ENCODE assay signal across 19 cellular contexts in the genomic region with DNA sequence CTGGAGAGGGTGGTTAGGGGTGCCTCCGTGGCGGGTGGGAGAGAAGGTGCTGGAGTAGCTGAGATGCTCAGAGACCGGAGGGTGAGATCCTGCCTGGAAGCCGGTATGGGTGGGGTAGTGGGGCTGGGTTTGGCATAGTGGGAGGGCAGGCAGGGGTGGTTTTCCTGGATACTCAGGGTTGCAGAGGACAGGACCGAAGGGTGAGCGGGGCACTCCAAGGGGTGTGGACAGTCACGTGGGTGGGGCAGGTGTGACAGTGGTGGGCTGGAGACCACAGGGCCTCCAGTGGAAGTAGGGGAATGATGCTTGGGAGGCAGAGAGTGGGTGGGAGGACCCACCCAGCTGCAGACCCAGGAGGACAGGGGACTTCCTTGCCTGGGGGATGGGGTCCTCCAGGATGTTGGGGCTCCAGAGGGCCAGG. TPM values are rescaled to one million over a fixed set of nuclear protein-coding genes. Genes with fewer than 3 reads are reported as not detected.
"Had no signal": no experiment of that assay in that cellular context is flagged by ENCODE, and none has a peak within 500 bp of the region (broad histone marks: within the 10 kb centered on the region; RNA-seq: fewer than 3 reads in every experiment).

No MANE protein-coding gene starts in this region.

- H3K9me3 Mint-ChIP-seq: activated naive CD4-positive, alpha-beta T cell treated with anti-CD3 and anti-CD28 coated beads, Interleukin-2, amount 50 U/mL, for 72 hours; central memory CD8-positive, alpha-beta T cell had no signal

- DNase-seq: activated gamma-delta T cell; body of pancreas; cortex of kidney; effector CD4-positive, alpha-beta T cell; foreskin keratinocyte; glutamatergic neuron; hypothalamus; kidney glomerular epithelial cell; lower lobe of right lung; midbrain; retina; stimulated activated CD4-positive, alpha-beta T cell treated with anti-CD3 and anti-CD28 coated beads, Interleukin-2, amount 100 ng/mL, for 48 hours; stimulated activated naive CD4-positive, alpha-beta T cell; substantia nigra had no signal

- H3K4me3 Mint-ChIP-seq: central memory CD8-positive, alpha-beta T cell; neural crest cell had no signal

- H3K27ac ChIP-seq: body of pancreas, foreskin keratinocyte, lower lobe of right lung, pancreas, tibial nerve had no signal

- H3K36me3 Mint-ChIP-seq: activated naive CD4-positive, alpha-beta T cell treated with anti-CD3 and anti-CD28 coated beads, Interleukin-2, amount 50 U/mL, for 72 hours had no signal

- H3K27ac Mint-ChIP-seq: activated naive CD4-positive, alpha-beta T cell treated with anti-CD3 and anti-CD28 coated beads, Interleukin-2, amount 50 U/mL, for 72 hours had no signal

- H3K4me1 Mint-ChIP-seq: central memory CD8-positive, alpha-beta T cell; neural crest cell had no signal

- H3K27me3 Mint-ChIP-seq: central memory CD8-positive, alpha-beta T cell had no signal

- H3K4me3 ChIP-seq: body of pancreas, lower lobe of right lung, pancreas, tibial nerve had no signal

- FAIRE-seq: pancreas had no signal

RNA-seq across cellular contexts. Expression of a gene that starts 31.2 kb away (rescaled TPM):
- total RNA-seq: activated naive CD4-positive, alpha-beta T cell treated with anti-CD3 and anti-CD28 coated beads, Interleukin-2, amount 50 U/mL, for 72 hours; body of pancreas; foreskin keratinocyte; lower lobe of right lung; tibial nerve had no signal
- polyA plus RNA-seq: foreskin keratinocyte had no signal
